1 cellular context compared by ENCODE assay signal in the genomic region with DNA sequence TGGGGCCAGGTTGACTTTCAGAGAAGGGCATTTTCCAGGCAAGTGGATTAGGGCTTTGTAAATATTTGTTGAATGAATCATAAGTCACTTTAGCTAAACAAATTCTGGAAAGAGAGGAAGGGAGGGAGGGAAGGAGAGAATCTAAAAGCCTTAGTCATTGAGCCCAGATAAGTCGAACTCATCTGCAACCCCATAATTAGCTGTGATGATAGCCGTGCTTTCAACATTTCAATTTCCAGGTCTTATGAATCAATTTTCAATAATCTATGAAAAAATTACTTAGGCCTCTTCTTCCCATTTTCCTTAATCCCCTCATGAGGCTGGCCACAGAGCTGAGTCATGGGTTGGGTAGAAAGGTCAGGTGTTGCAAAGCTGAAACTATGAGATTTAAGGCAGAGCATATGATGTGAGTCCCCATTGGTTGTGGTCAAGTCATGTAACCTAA.
TF ChIP-seq lines count a peak whose summit lies in the region.

No MANE protein-coding gene starts in this region.

TF ChIP-seq in HepG2, 621 proteins besides CTCF, POLR2A, EP300 and RAD21 (continued from another document and continues in another):
- TF ChIP-seq, protein P1, sequence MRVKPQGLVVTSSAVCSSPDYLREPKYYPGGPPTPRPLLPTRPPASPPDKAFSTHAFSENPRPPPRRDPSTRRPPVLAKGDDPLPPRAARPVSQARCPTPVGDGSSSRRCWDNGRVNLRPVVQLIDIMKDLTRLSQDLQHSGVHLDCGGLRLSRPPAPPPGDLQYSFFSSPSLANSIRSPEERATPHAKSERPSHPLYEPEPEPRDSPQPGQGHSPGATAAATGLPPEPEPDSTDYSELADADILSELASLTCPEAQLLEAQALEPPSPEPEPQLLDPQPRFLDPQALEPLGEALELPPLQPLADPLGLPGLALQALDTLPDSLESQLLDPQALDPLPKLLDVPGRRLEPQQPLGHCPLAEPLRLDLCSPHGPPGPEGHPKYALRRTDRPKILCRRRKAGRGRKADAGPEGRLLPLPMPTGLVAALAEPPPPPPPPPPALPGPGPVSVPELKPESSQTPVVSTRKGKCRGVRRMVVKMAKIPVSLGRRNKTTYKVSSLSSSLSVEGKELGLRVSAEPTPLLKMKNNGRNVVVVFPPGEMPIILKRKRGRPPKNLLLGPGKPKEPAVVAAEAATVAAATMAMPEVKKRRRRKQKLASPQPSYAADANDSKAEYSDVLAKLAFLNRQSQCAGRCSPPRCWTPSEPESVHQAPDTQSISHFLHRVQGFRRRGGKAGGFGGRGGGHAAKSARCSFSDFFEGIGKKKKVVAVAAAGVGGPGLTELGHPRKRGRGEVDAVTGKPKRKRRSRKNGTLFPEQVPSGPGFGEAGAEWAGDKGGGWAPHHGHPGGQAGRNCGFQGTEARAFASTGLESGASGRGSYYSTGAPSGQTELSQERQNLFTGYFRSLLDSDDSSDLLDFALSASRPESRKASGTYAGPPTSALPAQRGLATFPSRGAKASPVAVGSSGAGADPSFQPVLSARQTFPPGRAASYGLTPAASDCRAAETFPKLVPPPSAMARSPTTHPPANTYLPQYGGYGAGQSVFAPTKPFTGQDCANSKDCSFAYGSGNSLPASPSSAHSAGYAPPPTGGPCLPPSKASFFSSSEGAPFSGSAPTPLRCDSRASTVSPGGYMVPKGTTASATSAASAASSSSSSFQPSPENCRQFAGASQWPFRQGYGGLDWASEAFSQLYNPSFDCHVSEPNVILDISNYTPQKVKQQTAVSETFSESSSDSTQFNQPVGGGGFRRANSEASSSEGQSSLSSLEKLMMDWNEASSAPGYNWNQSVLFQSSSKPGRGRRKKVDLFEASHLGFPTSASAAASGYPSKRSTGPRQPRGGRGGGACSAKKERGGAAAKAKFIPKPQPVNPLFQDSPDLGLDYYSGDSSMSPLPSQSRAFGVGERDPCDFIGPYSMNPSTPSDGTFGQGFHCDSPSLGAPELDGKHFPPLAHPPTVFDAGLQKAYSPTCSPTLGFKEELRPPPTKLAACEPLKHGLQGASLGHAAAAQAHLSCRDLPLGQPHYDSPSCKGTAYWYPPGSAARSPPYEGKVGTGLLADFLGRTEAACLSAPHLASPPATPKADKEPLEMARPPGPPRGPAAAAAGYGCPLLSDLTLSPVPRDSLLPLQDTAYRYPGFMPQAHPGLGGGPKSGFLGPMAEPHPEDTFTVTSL (CRISPR knock-in tag; IDR thresholded peaks at IDR 0.05; ENCODE audit: borderline replicate concordance), result peak; percentile 91; the same call in 1 of the 2 replicates
- TF ChIP-seq, protein P2, sequence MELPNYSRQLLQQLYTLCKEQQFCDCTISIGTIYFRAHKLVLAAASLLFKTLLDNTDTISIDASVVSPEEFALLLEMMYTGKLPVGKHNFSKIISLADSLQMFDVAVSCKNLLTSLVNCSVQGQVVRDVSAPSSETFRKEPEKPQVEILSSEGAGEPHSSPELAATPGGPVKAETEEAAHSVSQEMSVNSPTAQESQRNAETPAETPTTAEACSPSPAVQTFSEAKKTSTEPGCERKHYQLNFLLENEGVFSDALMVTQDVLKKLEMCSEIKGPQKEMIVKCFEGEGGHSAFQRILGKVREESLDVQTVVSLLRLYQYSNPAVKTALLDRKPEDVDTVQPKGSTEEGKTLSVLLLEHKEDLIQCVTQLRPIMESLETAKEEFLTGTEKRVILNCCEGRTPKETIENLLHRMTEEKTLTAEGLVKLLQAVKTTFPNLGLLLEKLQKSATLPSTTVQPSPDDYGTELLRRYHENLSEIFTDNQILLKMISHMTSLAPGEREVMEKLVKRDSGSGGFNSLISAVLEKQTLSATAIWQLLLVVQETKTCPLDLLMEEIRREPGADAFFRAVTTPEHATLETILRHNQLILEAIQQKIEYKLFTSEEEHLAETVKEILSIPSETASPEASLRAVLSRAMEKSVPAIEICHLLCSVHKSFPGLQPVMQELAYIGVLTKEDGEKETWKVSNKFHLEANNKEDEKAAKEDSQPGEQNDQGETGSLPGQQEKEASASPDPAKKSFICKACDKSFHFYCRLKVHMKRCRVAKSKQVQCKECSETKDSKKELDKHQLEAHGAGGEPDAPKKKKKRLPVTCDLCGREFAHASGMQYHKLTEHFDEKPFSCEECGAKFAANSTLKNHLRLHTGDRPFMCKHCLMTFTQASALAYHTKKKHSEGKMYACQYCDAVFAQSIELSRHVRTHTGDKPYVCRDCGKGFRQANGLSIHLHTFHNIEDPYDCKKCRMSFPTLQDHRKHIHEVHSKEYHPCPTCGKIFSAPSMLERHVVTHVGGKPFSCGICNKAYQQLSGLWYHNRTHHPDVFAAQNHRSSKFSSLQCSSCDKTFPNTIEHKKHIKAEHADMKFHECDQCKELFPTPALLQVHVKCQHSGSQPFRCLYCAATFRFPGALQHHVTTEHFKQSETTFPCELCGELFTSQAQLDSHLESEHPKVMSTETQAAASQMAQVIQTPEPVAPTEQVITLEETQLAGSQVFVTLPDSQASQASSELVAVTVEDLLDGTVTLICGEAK (IDR thresholded peaks at IDR 0.05), result no peak
- TF ChIP-seq, protein P2 (CRISPR knock-in tag; IDR thresholded peaks at IDR 0.05), result no peak; the same call in 1 of the 2 replicates
- TF ChIP-seq THYN1 (CRISPR knock-in tag; IDR thresholded peaks at IDR 0.05; ENCODE audit: borderline replicate concordance, low read depth), result no peak
- peak; percentile 94 for TF ChIP-seq ZNF629 (CRISPR knock-in tag; conservative IDR thresholded peaks at IDR 0.05)
- TF ChIP-seq NR2F1 (CRISPR knock-in tag; IDR thresholded peaks at IDR 0.05), result peak; percentile 10 to 82; a peak in 2 of 4 replicates
- peak; percentile 38; the same call in 1 of the 2 replicates for TF ChIP-seq TRIM24 (CRISPR knock-in tag; IDR thresholded peaks at IDR 0.05)
- TF ChIP-seq, protein P3, sequence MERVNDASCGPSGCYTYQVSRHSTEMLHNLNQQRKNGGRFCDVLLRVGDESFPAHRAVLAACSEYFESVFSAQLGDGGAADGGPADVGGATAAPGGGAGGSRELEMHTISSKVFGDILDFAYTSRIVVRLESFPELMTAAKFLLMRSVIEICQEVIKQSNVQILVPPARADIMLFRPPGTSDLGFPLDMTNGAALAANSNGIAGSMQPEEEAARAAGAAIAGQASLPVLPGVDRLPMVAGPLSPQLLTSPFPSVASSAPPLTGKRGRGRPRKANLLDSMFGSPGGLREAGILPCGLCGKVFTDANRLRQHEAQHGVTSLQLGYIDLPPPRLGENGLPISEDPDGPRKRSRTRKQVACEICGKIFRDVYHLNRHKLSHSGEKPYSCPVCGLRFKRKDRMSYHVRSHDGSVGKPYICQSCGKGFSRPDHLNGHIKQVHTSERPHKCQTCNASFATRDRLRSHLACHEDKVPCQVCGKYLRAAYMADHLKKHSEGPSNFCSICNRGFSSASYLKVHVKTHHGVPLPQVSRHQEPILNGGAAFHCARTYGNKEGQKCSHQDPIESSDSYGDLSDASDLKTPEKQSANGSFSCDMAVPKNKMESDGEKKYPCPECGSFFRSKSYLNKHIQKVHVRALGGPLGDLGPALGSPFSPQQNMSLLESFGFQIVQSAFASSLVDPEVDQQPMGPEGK (CRISPR knock-in tag; IDR thresholded peaks at IDR 0.05), result 0 out of 2 replicates have a peak, but pooled peaks have one; percentile 51
- peak; percentile 76; the same call in 1 of the 2 replicates for TF ChIP-seq HMG20B (CRISPR knock-in tag; conservative IDR thresholded peaks at IDR 0.05)
- TF ChIP-seq ESRRA (CRISPR knock-in tag; IDR thresholded peaks at IDR 0.05; ENCODE audit: low read depth), result 0 out of 2 replicates have a peak, but pooled peaks have one; percentile 20
- peak; percentile 77; the same call in 1 of the 2 replicates for TF ChIP-seq SMARCC2 (IDR thresholded peaks at IDR 0.05)
- TF ChIP-seq, protein P4, sequence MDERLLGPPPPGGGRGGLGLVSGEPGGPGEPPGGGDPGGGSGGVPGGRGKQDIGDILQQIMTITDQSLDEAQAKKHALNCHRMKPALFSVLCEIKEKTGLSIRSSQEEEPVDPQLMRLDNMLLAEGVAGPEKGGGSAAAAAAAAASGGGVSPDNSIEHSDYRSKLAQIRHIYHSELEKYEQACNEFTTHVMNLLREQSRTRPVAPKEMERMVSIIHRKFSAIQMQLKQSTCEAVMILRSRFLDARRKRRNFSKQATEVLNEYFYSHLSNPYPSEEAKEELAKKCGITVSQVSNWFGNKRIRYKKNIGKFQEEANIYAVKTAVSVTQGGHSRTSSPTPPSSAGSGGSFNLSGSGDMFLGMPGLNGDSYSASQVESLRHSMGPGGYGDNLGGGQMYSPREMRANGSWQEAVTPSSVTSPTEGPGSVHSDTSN (CRISPR knock-in tag; IDR thresholded peaks at IDR 0.05), result no peak
- peak; percentile 58; the same call in 1 of the 2 replicates for TF ChIP-seq ZSCAN29 (CRISPR knock-in tag; conservative IDR thresholded peaks at IDR 0.05)
- 0 out of 2 replicates have a peak, but pooled peaks have one; percentile 57 for TF ChIP-seq ZKSCAN8 (CRISPR knock-in tag; IDR thresholded peaks at IDR 0.05; ENCODE audit: borderline replicate concordance)
- TF ChIP-seq, protein P5, sequence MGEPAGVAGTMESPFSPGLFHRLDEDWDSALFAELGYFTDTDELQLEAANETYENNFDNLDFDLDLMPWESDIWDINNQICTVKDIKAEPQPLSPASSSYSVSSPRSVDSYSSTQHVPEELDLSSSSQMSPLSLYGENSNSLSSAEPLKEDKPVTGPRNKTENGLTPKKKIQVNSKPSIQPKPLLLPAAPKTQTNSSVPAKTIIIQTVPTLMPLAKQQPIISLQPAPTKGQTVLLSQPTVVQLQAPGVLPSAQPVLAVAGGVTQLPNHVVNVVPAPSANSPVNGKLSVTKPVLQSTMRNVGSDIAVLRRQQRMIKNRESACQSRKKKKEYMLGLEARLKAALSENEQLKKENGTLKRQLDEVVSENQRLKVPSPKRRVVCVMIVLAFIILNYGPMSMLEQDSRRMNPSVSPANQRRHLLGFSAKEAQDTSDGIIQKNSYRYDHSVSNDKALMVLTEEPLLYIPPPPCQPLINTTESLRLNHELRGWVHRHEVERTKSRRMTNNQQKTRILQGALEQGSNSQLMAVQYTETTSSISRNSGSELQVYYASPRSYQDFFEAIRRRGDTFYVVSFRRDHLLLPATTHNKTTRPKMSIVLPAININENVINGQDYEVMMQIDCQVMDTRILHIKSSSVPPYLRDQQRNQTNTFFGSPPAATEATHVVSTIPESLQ (CRISPR knock-in tag; conservative IDR thresholded peaks at IDR 0.05), result no peak
- TF ChIP-seq, protein P6, sequence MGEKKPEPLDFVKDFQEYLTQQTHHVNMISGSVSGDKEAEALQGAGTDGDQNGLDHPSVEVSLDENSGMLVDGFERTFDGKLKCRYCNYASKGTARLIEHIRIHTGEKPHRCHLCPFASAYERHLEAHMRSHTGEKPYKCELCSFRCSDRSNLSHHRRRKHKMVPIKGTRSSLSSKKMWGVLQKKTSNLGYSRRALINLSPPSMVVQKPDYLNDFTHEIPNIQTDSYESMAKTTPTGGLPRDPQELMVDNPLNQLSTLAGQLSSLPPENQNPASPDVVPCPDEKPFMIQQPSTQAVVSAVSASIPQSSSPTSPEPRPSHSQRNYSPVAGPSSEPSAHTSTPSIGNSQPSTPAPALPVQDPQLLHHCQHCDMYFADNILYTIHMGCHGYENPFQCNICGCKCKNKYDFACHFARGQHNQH (CRISPR knock-in tag; IDR thresholded peaks at IDR 0.05), result 0 out of 2 replicates have a peak, but pooled peaks have one; percentile 29
- TF ChIP-seq, protein P7, sequence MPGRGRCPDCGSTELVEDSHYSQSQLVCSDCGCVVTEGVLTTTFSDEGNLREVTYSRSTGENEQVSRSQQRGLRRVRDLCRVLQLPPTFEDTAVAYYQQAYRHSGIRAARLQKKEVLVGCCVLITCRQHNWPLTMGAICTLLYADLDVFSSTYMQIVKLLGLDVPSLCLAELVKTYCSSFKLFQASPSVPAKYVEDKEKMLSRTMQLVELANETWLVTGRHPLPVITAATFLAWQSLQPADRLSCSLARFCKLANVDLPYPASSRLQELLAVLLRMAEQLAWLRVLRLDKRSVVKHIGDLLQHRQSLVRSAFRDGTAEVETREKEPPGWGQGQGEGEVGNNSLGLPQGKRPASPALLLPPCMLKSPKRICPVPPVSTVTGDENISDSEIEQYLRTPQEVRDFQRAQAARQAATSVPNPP (CRISPR knock-in tag; IDR thresholded peaks at IDR 0.05), result no peak
- TF ChIP-seq ZNF644 (CRISPR knock-in tag; IDR thresholded peaks at IDR 0.05; ENCODE audit: low read depth), result peak; percentile 31
- peak; percentile 27; the same call in 1 of the 2 replicates for TF ChIP-seq ETV5 (CRISPR knock-in tag; IDR thresholded peaks at IDR 0.05; ENCODE audit: borderline replicate concordance)
- no peak for TF ChIP-seq ZIK1 (CRISPR knock-in tag; IDR thresholded peaks at IDR 0.05; ENCODE audit: borderline replicate concordance, low read depth)
- TF ChIP-seq ZNF563 (CRISPR knock-in tag; IDR thresholded peaks at IDR 0.05), result no peak
- TF ChIP-seq HDAC2 (CRISPR knock-in tag; IDR thresholded peaks at IDR 0.05), result peak; percentile 52; the same call in 1 of the 2 replicates
- TF ChIP-seq MZF1 (CRISPR knock-in tag; IDR thresholded peaks at IDR 0.05; ENCODE audit: borderline replicate concordance), result no peak
